Comparison of ENCODE assay signal across 8 cellular contexts in the genomic region with DNA sequence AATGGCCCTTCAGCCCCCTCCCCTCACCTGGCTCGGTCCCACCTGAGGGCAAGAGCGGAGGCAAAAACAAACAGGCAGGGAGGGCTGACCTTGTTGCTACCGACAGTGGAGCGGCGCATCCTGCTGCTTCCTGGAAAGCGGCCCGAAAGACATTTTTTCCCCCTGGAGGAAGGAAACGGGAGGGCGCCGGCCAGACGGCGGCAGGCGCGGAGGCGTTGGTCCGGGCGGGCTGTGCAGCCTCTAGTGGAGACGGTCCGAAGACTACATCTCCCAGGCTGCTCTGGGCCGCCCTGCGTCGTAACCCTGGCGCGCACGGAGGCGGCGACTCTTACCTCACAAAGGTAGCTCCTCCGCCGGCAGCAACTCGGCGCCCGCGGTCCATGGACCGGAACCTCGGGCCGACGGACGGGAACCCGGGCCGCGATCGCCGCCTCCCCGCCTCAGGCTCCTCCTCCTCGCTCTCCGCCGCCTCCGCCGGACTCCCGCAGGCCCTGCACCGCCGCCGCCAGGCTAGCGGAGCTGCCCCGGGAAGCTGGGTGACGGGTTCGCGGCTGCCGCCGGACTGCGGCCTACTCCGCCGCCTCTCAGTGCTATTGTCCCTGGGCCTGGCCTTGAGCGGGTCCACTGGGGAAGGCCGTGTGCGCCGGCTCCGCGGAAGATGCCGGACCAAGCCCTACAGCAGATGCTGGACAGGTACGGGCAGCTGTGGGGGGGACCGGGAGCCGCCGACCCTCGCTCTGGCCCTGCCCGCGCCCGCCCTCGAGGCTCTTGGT. TPM values are rescaled to one million over a fixed set of nuclear protein-coding genes. Genes with fewer than 3 reads are reported as not detected.
DNase-seq lines count a peak whose midpoint lies in the region; TF ChIP-seq lines count a peak whose summit lies in the region.

Gene CPEB3, minus strand, starts transcription at position 242 of the 773 bp plus-strand sequence. CDS start 50,728 bp downstream, outside the sequence.
A gene with protein sequence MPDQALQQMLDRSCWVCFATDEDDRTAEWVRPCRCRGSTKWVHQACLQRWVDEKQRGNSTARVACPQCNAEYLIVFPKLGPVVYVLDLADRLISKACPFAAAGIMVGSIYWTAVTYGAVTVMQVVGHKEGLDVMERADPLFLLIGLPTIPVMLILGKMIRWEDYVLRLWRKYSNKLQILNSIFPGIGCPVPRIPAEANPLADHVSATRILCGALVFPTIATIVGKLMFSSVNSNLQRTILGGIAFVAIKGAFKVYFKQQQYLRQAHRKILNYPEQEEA (plus strand): TSS at position 331 of the 773 bp plus-strand sequence. CDS start 328 bp downstream, at position 659.

- H3K9me3 ChIP-seq in MM.1S (replicated peaks; ENCODE audit: insufficient read depth, low read length) (no peaks in the 10 kb centered on the region), neuronal stem cell (replicated peaks in 1 of 2; ENCODE audit: control insufficient read depth in 2 of 2, insufficient read depth in 1 of 2, low read depth in 1 of 2, low read length in 2 of 2) (no peaks in the 10 kb centered on the region)

- H3K4me1 ChIP-seq in MM.1S (ENCODE audit: low read length) (0 out of 2 replicates have a peak, but pooled peaks cover 7% of the 10 kb centered on the region), neuronal stem cell (ENCODE audit: control insufficient read depth in 2 of 2, insufficient read depth in 1 of 2, low read depth in 1 of 2, low read length in 2 of 2) (peaks cover 0 to 5% of the 10 kb centered on the region in 2 donors)

- H3K9ac ChIP-seq in MM.1S (ENCODE audit: low read length) (peak within 1 kb of the TSS; percentile 92), neuronal stem cell (ENCODE audit: low read depth, low read length, poor library complexity) (peak within 1 kb of the TSS; percentile 99)

- H3K9me2 ChIP-seq in MM.1S (replicated peaks; ENCODE audit: insufficient read depth, low read length) = no peaks in the 10 kb centered on the region

- peak; percentile 84 for DNase-seq in GF-D8 (lab: John Stamatoyannopoulos, UW)
- peak; percentile 97 for DNase-seq in HCEC 1CT
- peak; percentile 97 for DNase-seq in MM.1S
- peak; percentile 56 for DNase-seq in SIG-M5 (lab: John Stamatoyannopoulos, UW)
- DNase-seq in activated naive CD4-positive, alpha-beta T cell (lab: John Stamatoyannopoulos, UW) = peak; percentile 67 to 83 (median 74)
- peak; percentile 90 for DNase-seq in foreskin melanocyte
- DNase-seq in neuronal stem cell (ENCODE audit: low spot score) = peak; percentile 92
- peak; percentile 59 to 96 (median 90) for DNase-seq in substantia nigra (lab: John Stamatoyannopoulos, UW)

- peak within 1 kb of the TSS; percentile 100 for H3K14ac ChIP-seq in neuronal stem cell (ENCODE audit: low read length)

- peak within 1 kb of the TSS; percentile 98 for H3K18ac ChIP-seq in neuronal stem cell (ENCODE audit: low read length)

- H3K79me1 ChIP-seq in neuronal stem cell (ENCODE audit: low read depth, low read length) = peaks cover 9% of the 10 kb centered on the region

- WGBS in neuronal stem cell (ENCODE audit: extremely low coverage in 2 of 2, insufficient read length in 2 of 2, insufficient replicate concordance in 1 of 2), 2 donors = no CpG with 5 or more reads among the region's 79 CpGs

- H2BK12ac ChIP-seq in neuronal stem cell (ENCODE audit: low read length) = no peak within 1 kb of the TSS

- no peak within 1 kb of the TSS for H2BK120ac ChIP-seq in neuronal stem cell (ENCODE audit: low read depth, low read length)

- H2BK5ac ChIP-seq in neuronal stem cell (ENCODE audit: low read length) = peak within 1 kb of the TSS; percentile 87

- no peaks in the 10 kb centered on the region for H4K20me1 ChIP-seq in MM.1S (ENCODE audit: insufficient read depth, low read length)

- H3K4ac ChIP-seq in neuronal stem cell (ENCODE audit: low read length) = peak within 1 kb of the TSS; percentile 89

- no peaks in the 10 kb centered on the region for H3K27me3 ChIP-seq in MM.1S (replicated peaks; ENCODE audit: insufficient read depth, low read length)
- H3K27me3 ChIP-seq in neuronal stem cell (ENCODE audit: control insufficient read depth in 3 of 3, insufficient read depth in 3 of 3, low read depth in 1 of 3, low read length in 3 of 3) = no peaks in the 10 kb centered on the region

- peak within 1 kb of the TSS; percentile 95 for H2AFZ ChIP-seq in MM.1S (ENCODE audit: low read length)
- peak within 1 kb of the TSS; percentile 99 for H2AFZ ChIP-seq in neuronal stem cell (ENCODE audit: low read length)

- no peak within 1 kb of the TSS for H2BK15ac ChIP-seq in neuronal stem cell (ENCODE audit: low read length)

- H3K79me2 ChIP-seq in MM.1S (ENCODE audit: low read length) = peaks cover 83% of the 10 kb centered on the region

- H3K27ac ChIP-seq in MM.1S (ENCODE audit: low read length) = peak within 1 kb of the TSS; percentile 76
- H3K27ac ChIP-seq in neuronal stem cell (replicated peaks; ENCODE audit: low read length) = peak within 1 kb of the TSS; percentile 70
- H3K27ac ChIP-seq in substantia nigra (ENCODE audit: low read depth, low read length, poor library complexity, severe bottlenecking) = peak within 1 kb of the TSS; percentile 89

- no peaks in the 10 kb centered on the region; the same call in 1 of the 2 replicates for H3F3A ChIP-seq in MM.1S (ENCODE audit: insufficient read depth, low read length)

- H3K4me2 ChIP-seq in MM.1S (ENCODE audit: low read depth, low read length) (peak within 1 kb of the TSS; percentile 78), neuronal stem cell (ENCODE audit: insufficient read depth, low read length, poor library complexity, severe bottlenecking) (peak within 1 kb of the TSS; percentile 62)

- H3K4me3 ChIP-seq in MM.1S (ENCODE audit: low read length) = peak within 1 kb of the TSS; percentile 96
- H3K4me3 ChIP-seq in neuronal stem cell (ENCODE audit: low read length in 2 of 2) = peak within 1 kb of the TSS; percentile 99 to 100

- H4K91ac ChIP-seq in neuronal stem cell (ENCODE audit: low read depth, low read length, poor library complexity) = peak within 1 kb of the TSS; percentile 85

- no peak within 1 kb of the TSS for H4K8ac ChIP-seq in neuronal stem cell (ENCODE audit: low read depth, low read length)

- peak within 1 kb of the TSS; percentile 93 for H3K23ac ChIP-seq in neuronal stem cell (ENCODE audit: low read depth, low read length, poor library complexity)

- H3K36me3 ChIP-seq in MM.1S (replicated peaks; ENCODE audit: insufficient read depth, low read length) = no peaks in the 10 kb centered on the region
- H3K36me3 ChIP-seq in neuronal stem cell (replicated peaks in 1 of 2; ENCODE audit: control insufficient read depth in 2 of 2, insufficient read depth in 2 of 2, low read length in 2 of 2) = peaks cover 2 to 33% of the 10 kb centered on the region in 2 donors

- TF ChIP-seq CTCF in MM.1S (IDR thresholded peaks at IDR 0.05; ENCODE audit: low read length) = peak; percentile 51

- peak within 1 kb of the TSS; percentile 75 for H2AK5ac ChIP-seq in neuronal stem cell (ENCODE audit: low read depth, low read length)

RNA-seq across cellular contexts. Expression of gene CPEB3, which starts in this region (rescaled TPM):
- polyA plus RNA-seq in neuronal stem cell (2013, experiment 1 of 2) = 0.71 TPM
- 0.65 TPM for polyA plus RNA-seq in neuronal stem cell (2013, experiment 2 of 2)

RNA-seq across cellular contexts. Expression of the second gene that starts in this region (rescaled TPM):
- 31.2 TPM for polyA plus RNA-seq in neuronal stem cell (2013, experiment 1 of 2)
- polyA plus RNA-seq in neuronal stem cell (2013, experiment 2 of 2) = 29.9 TPM

Comparison
In these comparisons a context has a peak if more than half of its experiments do, and no peak if none do; other contexts are left out.
1. Peak in every context shown above with its lines: DNase-seq, H3K4me3 ChIP-seq and H3K27ac ChIP-seq.